14 cellular contexts compared by ENCODE assay signal in genomic region chr16:68345958-68346635, GRCh38.
"Had no signal": no experiment of that assay in that cellular context is flagged by ENCODE, and none has a peak within 500 bp of the region (broad histone marks: within the 10 kb centered on the region; RNA-seq: fewer than 3 reads in every experiment).

No MANE protein-coding gene starts in this region.

- H3K27ac ChIP-seq: colonic mucosa, esophagus muscularis mucosa, lower lobe of right lung, transverse colon, vagina had no signal

- DNase-seq: activated CD4-positive, alpha-beta T cell treated with anti-CD3 and anti-CD28 coated beads, Interleukin-2, amount 10 ng/mL, durations not matched to agents 7 days and 5 days; activated effector memory CD4-positive, alpha-beta T cell treated with Interleukin-2 at 50 U/mL for 16 hours; activated naive CD4-positive, alpha-beta T cell treated with anti-CD3 and anti-CD28 coated beads, Interleukin-2, amount 50 U/mL, for 16 hours; activated T-cell treated with anti-CD3 and anti-CD28 coated beads, Interleukin-2, amount 50 U/mL, for 24 hours; colonic mucosa; effector CD4-positive, alpha-beta T cell; hypothalamus; lower lobe of right lung; stimulated activated CD4-positive, alpha-beta T cell treated with anti-CD3 and anti-CD28 coated beads, Interleukin-12 subunit alpha, Interleukin-12 subunit beta, amount 100 ng/mL, for 4 hours; stimulated activated CD4-positive, alpha-beta T cell treated with anti-CD3 and anti-CD28 coated beads, Interleukin-2, amount 100 ng/mL, for 24 hours; stimulated activated naive B cell treated with anti-CD40 and anti-IgM and Interleukin-4, amounts not matched to agents 10 μg/mL and 1 μg/mL and 100 μg/mL, for 72 hours; transverse colon had no signal

- H3K9me3 Mint-ChIP-seq: activated CD4-positive, alpha-beta T cell treated with anti-CD3 and anti-CD28 coated beads, Interleukin-2, amount 10 ng/mL, durations not matched to agents 7 days and 5 days; activated T-cell treated with anti-CD3 and anti-CD28 coated beads, Interleukin-2, amount 50 U/mL, for 24 hours; stimulated activated naive B cell treated with anti-CD40 and anti-IgM and Interleukin-4, amounts not matched to agents 10 μg/mL and 1 μg/mL and 100 μg/mL, for 72 hours had no signal

- H3K4me3 Mint-ChIP-seq: activated CD4-positive, alpha-beta T cell treated with anti-CD3 and anti-CD28 coated beads, Interleukin-2, amount 10 ng/mL, durations not matched to agents 7 days and 5 days; activated T-cell treated with anti-CD3 and anti-CD28 coated beads, Interleukin-2, amount 50 U/mL, for 24 hours; stimulated activated naive B cell treated with anti-CD40 and anti-IgM and Interleukin-4, amounts not matched to agents 10 μg/mL and 1 μg/mL and 100 μg/mL, for 72 hours had no signal

- H3K27ac Mint-ChIP-seq: activated CD4-positive, alpha-beta T cell treated with anti-CD3 and anti-CD28 coated beads, Interleukin-2, amount 10 ng/mL, durations not matched to agents 7 days and 5 days; activated T-cell treated with anti-CD3 and anti-CD28 coated beads, Interleukin-2, amount 50 U/mL, for 24 hours had no signal

- H3K27me3 Mint-ChIP-seq: activated CD4-positive, alpha-beta T cell treated with anti-CD3 and anti-CD28 coated beads, Interleukin-2, amount 10 ng/mL, durations not matched to agents 7 days and 5 days; activated T-cell treated with anti-CD3 and anti-CD28 coated beads, Interleukin-2, amount 50 U/mL, for 24 hours; stimulated activated naive B cell treated with anti-CD40 and anti-IgM and Interleukin-4, amounts not matched to agents 10 μg/mL and 1 μg/mL and 100 μg/mL, for 72 hours had no signal

- ATAC-seq: lower lobe of right lung; stimulated activated naive B cell treated with anti-CD40 and anti-IgM and Interleukin-4, amounts not matched to agents 10 μg/mL and 1 μg/mL and 100 μg/mL, for 72 hours had no signal

- H3K4me3 ChIP-seq: colonic mucosa, esophagus muscularis mucosa, lower lobe of right lung, transverse colon, vagina had no signal

- H3K4me1 Mint-ChIP-seq: stimulated activated naive B cell treated with anti-CD40 and anti-IgM and Interleukin-4, amounts not matched to agents 10 μg/mL and 1 μg/mL and 100 μg/mL, for 72 hours had no signal

- H3K27me3 ChIP-seq: colonic mucosa, esophagus muscularis mucosa, transverse colon, vagina had no signal

- H3K4me1 ChIP-seq: colonic mucosa, esophagus muscularis mucosa, lower lobe of right lung, vagina had no signal

- H3K9me3 ChIP-seq: colonic mucosa, esophagus muscularis mucosa, lower lobe of right lung, transverse colon, vagina had no signal
